Comparison of ENCODE assay signal across 1 cellular context in genomic region chr7:84055904-84056615, GRCh38.
A peak's percentile ranks its signal among the peaks of the same experiment; 100 is the strongest.
TF ChIP-seq lines count a peak whose summit lies in the region.

No MANE protein-coding gene starts in this region.

TF ChIP-seq in HepG2, 621 proteins besides CTCF, POLR2A, EP300 and RAD21 (continued from another document):
- TF ChIP-seq ZNF687 (CRISPR knock-in tag; IDR thresholded peaks at IDR 0.05), result no peak
- TF ChIP-seq AKAP8 (CRISPR knock-in tag; IDR thresholded peaks at IDR 0.05), result no peak
- TF ChIP-seq MAFF (IDR thresholded peaks at IDR 0.05; ENCODE audit: low read depth, low read length), result peak; percentile 65
- TF ChIP-seq NR1H2 (CRISPR knock-in tag; IDR thresholded peaks at IDR 0.05; ENCODE audit: borderline replicate concordance, low read depth), result no peak
- TF ChIP-seq MTERF4 (CRISPR knock-in tag; IDR thresholded peaks at IDR 0.05), result no peak
